ENCODE assay signal across 11 cellular contexts in the genomic region with DNA sequence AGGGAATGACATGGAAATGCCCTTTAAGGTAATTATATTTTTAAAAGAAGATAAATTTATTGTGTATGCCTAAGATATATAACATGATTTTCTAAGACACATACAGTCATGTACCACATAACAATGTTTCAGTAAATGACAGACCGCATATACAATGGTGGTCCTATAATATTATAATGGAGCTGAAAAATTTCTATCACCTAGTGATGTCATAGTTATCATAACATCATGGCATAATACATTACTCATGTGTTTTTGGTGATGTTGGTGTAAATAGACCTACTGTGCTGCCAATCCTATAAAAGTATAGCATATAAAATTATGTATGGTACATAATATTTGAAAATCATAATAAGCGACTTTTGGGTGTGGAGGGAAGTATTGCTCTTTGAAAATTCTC.
"Had no signal": no experiment of that assay in that cellular context is flagged by ENCODE, and none has a peak within 500 bp of the region (broad histone marks: within the 10 kb centered on the region; RNA-seq: fewer than 3 reads in every experiment).

No MANE protein-coding gene starts in this region.

- H3K4me3 ChIP-seq: GM23248, GM23338, HAP-1 had no signal

- H3K4me1 ChIP-seq: HAP-1 had no signal

- ATAC-seq: GM23338, HCT116 had no signal

- H3K9me3 ChIP-seq: HAP-1 had no signal

- DNase-seq: GM23248, GOT3, H7, H9, HCEC 1CT, HFFc6 had no signal

- H3K36me3 ChIP-seq: HAP-1 had no signal

- H3K9ac ChIP-seq: GM23248 had no signal

- H3K27ac ChIP-seq: GM23248 had no signal

- H2AFZ ChIP-seq: GM23248 had no signal

- FAIRE-seq: H1, H54 had no signal

- H3K4me2 ChIP-seq: GM23338 had no signal
